24 cellular contexts compared by ENCODE assay signal in the genomic region with DNA sequence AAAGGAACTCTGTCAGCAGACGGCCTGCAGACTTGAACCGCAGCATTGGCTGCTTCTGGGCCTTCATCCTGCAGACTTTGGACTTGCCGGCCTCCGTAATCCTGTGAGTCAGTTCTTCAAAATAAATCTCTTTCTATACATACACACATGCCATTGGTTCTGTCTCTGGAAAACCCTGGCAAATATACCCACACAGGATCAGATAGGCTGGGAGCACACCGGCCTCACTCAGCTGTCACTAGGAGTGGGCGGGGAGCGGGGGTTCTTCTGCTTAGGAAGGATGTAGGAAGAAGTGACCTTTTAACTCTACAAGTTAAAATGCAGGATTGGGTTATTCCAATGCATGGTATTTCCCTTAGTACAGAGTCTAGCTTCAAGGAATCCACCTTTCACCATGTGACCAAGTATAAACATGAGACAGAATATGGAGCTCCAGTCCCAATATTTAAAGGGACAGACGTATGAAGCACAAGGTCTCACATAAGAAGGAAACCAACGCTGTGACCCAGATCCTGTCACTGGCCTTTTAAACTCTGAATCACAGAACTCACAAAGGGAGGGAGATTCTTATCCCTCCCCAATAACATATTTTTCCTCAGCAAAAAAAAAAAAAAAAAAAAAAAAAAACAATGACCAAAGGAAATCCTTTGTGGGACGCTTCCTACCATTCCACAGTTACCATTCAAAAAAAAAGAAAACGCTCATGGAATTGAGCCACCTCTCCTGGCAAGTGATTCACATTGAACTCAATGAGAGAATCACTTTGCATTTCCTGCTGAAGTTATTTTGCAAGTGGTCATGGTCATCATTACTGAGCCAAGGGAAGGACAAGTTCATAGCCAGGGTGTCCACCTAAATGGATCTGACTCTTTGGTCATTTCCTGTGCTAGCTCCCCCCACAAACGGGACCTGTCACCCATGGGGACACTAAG.
A peak's percentile ranks its signal among the peaks of the same experiment; 100 is the strongest.
DNase-seq lines count a peak whose midpoint lies in the region; ATAC-seq, FAIRE-seq and TF ChIP-seq lines count a peak whose summit lies in the region.
"Had no signal": no experiment of that assay in that cellular context is flagged by ENCODE, and none has a peak within 500 bp of the region (broad histone marks: within the 10 kb centered on the region; RNA-seq: fewer than 3 reads in every experiment).

No MANE protein-coding gene starts in this region.

- no peak for TF ChIP-seq CTCF in body of pancreas (IDR thresholded peaks at IDR 0.05)

- no peaks in the 10 kb centered on the region for H3K27me3 ChIP-seq in body of pancreas
- H3K27me3 ChIP-seq in trophoblast cell (ENCODE audit: insufficient read depth, low read length): no peaks in the 10 kb centered on the region
- no peaks in the 10 kb centered on the region for H3K27me3 ChIP-seq in HAP-1 (ENCODE audit: low read depth)
- H3K27me3 ChIP-seq: dorsolateral prefrontal cortex had no signal

- POLR2A ChIA-PET in activated CD4-positive, alpha-beta T cell treated with anti-CD3 and anti-CD28 coated beads for 36 hours (lab: Charles Lee): no interaction called here

- H3K4me3 ChIP-seq in body of pancreas (no peak overlapping the region), trophoblast cell (ENCODE audit: low read depth, low read length) (no peak overlapping the region), HAP-1 (no peak overlapping the region)
- H3K4me3 ChIP-seq: dorsolateral prefrontal cortex, GM12878, GM23338 had no signal

- no peak overlapping the region for H4K12ac ChIP-seq in trophoblast cell (ENCODE audit: low read depth, low read length)

- CTCF ChIA-PET in activated CD4-positive, alpha-beta T cell treated with anti-CD3 and anti-CD28 coated beads for 36 hours (lab: Charles Lee): no interaction called here

- H3K9me3 ChIP-seq in body of pancreas (no peaks in the 10 kb centered on the region), trophoblast cell (ENCODE audit: insufficient read depth, low read depth, low read length) (peaks cover 1% of the 10 kb centered on the region), HAP-1 (no peaks in the 10 kb centered on the region)
- H3K9me3 ChIP-seq: Caco-2 had no signal

- no peak overlapping the region for H2AFZ ChIP-seq in trophoblast cell (ENCODE audit: insufficient read depth, low read length, poor library complexity)
- H2AFZ ChIP-seq: GM23338 had no signal

- no peak overlapping the region for H3K9ac ChIP-seq in trophoblast cell (ENCODE audit: low read length)
- H3K9ac ChIP-seq: KMS-11 had no signal

- H2BK120ac ChIP-seq in trophoblast cell (ENCODE audit: insufficient read depth, low read length, poor library complexity): no peak overlapping the region

- ATAC-seq in body of pancreas (peak; percentile 45), left ventricle myocardium superior (peak; percentile 63)
- no peak for ATAC-seq in activated CD4-positive, alpha-beta T cell treated with anti-CD3 and anti-CD28 coated beads for 36 hours
- ATAC-seq: activated CD4-positive, CD25-positive, alpha-beta regulatory T cell treated with anti-CD3 and anti-CD28 coated beads, Interleukin-2, amount 50 U/mL, for 24 hours; GM12878; GM23338 had no signal

- H3K4me1 Mint-ChIP-seq in activated CD4-positive, alpha-beta T cell treated with anti-CD3 and anti-CD28 coated beads for 36 hours: peaks cover 57% of the 10 kb centered on the region

- H4K8ac ChIP-seq in trophoblast cell (ENCODE audit: low read depth, low read length): no peak overlapping the region

- H3K4me2 ChIP-seq in trophoblast cell (ENCODE audit: low read length): no peak overlapping the region
- H3K4me2 ChIP-seq: GM23338, KMS-11 had no signal

- H4K91ac ChIP-seq in trophoblast cell (ENCODE audit: low read depth, low read length): no peak overlapping the region

- no peak overlapping the region for H3K4ac ChIP-seq in trophoblast cell (ENCODE audit: low read depth, low read length)

- no peak overlapping the region for H3K4me3 Mint-ChIP-seq in activated CD4-positive, alpha-beta T cell treated with anti-CD3 and anti-CD28 coated beads for 36 hours
- H3K4me3 Mint-ChIP-seq: GM23338, nephron had no signal

- no peak overlapping the region for H2AK5ac ChIP-seq in trophoblast cell (ENCODE audit: low read length)

- H3K4me1 ChIP-seq in body of pancreas: peaks cover 2% of the 10 kb centered on the region
- H3K4me1 ChIP-seq in trophoblast cell (ENCODE audit: control insufficient read depth in 1 of 2, insufficient read depth in 2 of 2, low read length in 2 of 2): peaks cover 0 to 2% of the 10 kb centered on the region in 2 experiments
- peaks cover 10% of the 10 kb centered on the region for H3K4me1 ChIP-seq in HAP-1

- no peak overlapping the region for H3K27ac Mint-ChIP-seq in activated CD4-positive, alpha-beta T cell treated with anti-CD3 and anti-CD28 coated beads for 36 hours
- H3K27ac Mint-ChIP-seq: GM23338, nephron had no signal

- H3K27ac ChIP-seq in body of pancreas: no peak overlapping the region
- H3K27ac ChIP-seq in trophoblast cell (ENCODE audit: low read depth, low read length): no peak overlapping the region
- H3K27ac ChIP-seq: dorsolateral prefrontal cortex, KMS-11 had no signal

- H2BK5ac ChIP-seq in trophoblast cell (ENCODE audit: low read depth, low read length, poor library complexity): no peak overlapping the region

- in situ Hi-C loops in HAP-1 (cut with MboI; ENCODE audit: low sequenced_read_pairs): no loop called here

- no peak overlapping the region for H3K14ac ChIP-seq in trophoblast cell (ENCODE audit: low read length)

- H3K79me2 ChIP-seq in trophoblast cell (ENCODE audit: control insufficient read depth, insufficient read depth, low read length, poor library complexity): no peaks in the 10 kb centered on the region

- no peaks in the 10 kb centered on the region for H3K36me3 Mint-ChIP-seq in activated CD4-positive, alpha-beta T cell treated with anti-CD3 and anti-CD28 coated beads for 36 hours (ENCODE audit: low read depth)

- no peaks in the 10 kb centered on the region for H3K27me3 Mint-ChIP-seq in activated CD4-positive, alpha-beta T cell treated with anti-CD3 and anti-CD28 coated beads for 36 hours

- H3K36me3 ChIP-seq in body of pancreas (replicated peaks in 1 of 2; ENCODE audit: insufficient read depth in 1 of 2, low read depth in 2 of 2) (no peaks in the 10 kb centered on the region), trophoblast cell (ENCODE audit: control insufficient read depth in 1 of 2, insufficient read depth in 2 of 2, low read length in 2 of 2) (peaks cover 0 to 2% of the 10 kb centered on the region in 2 experiments), HAP-1 (replicated peaks) (no peaks in the 10 kb centered on the region)

- WGBS in body of pancreas, 2 donors: 86 to 89% methylated on average over 12 of the region's 12 CpGs
- WGBS in trophoblast cell (ENCODE audit: extremely low coverage, insufficient coverage, insufficient read length): no CpG with 5 or more reads among the region's 12 CpGs

- TF ChIP-seq POLR2A in body of pancreas (IDR thresholded peaks at IDR 0.05): no peak

- no peak overlapping the region for H3K18ac ChIP-seq in trophoblast cell (ENCODE audit: low read length)

- H3K79me1 ChIP-seq in trophoblast cell (ENCODE audit: low read length): no peaks in the 10 kb centered on the region

- peak overlapping the region; percentile 42 for H2BK12ac ChIP-seq in trophoblast cell (ENCODE audit: low read length)

- no peaks in the 10 kb centered on the region for H3K9me3 Mint-ChIP-seq in activated CD4-positive, alpha-beta T cell treated with anti-CD3 and anti-CD28 coated beads for 36 hours (ENCODE audit: low read depth)
- H3K9me3 Mint-ChIP-seq: GM23338, nephron had no signal

- peak; percentile 39 for DNase-seq in EH (ENCODE audit: low read depth)
- DNase-seq in body of pancreas: no peak
- no peak for DNase-seq in left ventricle myocardium superior
- DNase-seq in trophoblast cell: no peak
- no peak for DNase-seq in SIG-M5 treated with dmso at 0.1 percent for 504 hours (lab: John Stamatoyannopoulos, UW; ENCODE audit: unreplicated experiment)
- no peak for DNase-seq in HAP-1 (ENCODE audit: low spot score in 2 of 2)
- no peak for DNase-seq in urothelium cell line (ENCODE audit: low spot score)
- no peak for DNase-seq in activated CD4-positive, alpha-beta T cell treated with anti-CD3 and anti-CD28 coated beads for 36 hours
- DNase-seq: dorsolateral prefrontal cortex; NCI-H1436; NCI-H2227 treated with DMSO at 0.1 percent for 48 hours; NK-92 treated with Interleukin-12 subunit alpha and Interleukin-12 subunit beta, amount 100 ng/mL, for 24 hours; retina; SHP77 treated with DMSO at 0.1 percent for 48 hours; stimulated activated CD4-positive, alpha-beta T cell treated with anti-CD3 and anti-CD28 coated beads, Interleukin-2, amount 100 ng/mL, for 24 hours; substantia nigra; T-helper 2 cell had no signal

- intact Hi-C loops in body of pancreas (cut with DNase I) (no loop called here), left ventricle myocardium superior (cut with micrococcal nuclease) (no loop called here)
- intact Hi-C loops in activated CD4-positive, alpha-beta T cell treated with anti-CD3 and anti-CD28 coated beads for 36 hours (cut with DNase I, micrococcal nuclease): loop anchor here (2.0 kb wide), 3 partner anchors 63 to 93 kb away; no protein-coding TSS in a partner anchor

- no peak for FAIRE-seq in urothelium cell line (lab: Jason Lieb, UNC)
- FAIRE-seq: G401.6, GM12878 had no signal

- no peak overlapping the region for H3K23ac ChIP-seq in trophoblast cell (ENCODE audit: low read length)

Comparison
In these comparisons a context has a peak if more than half of its experiments do, and no peak if none do; other contexts are left out.
1. intact Hi-C loops: an anchor here in activated CD4-positive, alpha-beta T cell treated with anti-CD3 and anti-CD28 coated beads for 36 hours (2.0 kb wide); none called in body of pancreas and left ventricle myocardium superior.